ENCODE assay signal across 11 cellular contexts in the genomic region with DNA sequence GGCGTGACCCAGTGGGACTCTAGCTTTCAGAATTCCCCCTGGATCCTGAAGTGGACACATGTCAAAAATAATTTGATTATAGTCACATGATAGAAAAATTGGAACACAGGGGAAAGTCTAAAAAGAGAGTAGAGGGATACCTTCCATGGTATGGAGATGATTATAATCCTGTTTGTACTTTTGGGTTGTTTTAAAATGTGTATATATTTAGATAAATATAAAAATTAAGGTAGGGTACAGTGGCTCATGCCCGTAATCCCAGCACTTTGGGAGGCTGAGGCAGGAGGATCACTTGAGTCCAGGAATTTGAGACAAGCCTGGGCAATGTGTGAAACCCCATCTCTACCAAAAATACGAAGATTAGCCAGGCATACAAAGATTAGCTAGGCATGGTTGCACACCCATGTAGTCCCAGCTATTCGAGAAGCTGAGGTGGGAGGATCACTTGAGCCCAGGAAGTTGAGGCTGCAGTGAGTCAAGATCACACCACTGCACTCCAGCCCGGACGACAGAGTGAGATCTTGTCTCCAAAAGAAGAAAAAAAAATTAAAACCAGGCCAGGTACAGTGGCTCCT. TPM values are rescaled to one million over a fixed set of nuclear protein-coding genes. Genes with fewer than 3 reads are reported as not detected.
A peak's percentile ranks its signal among the peaks of the same experiment; 100 is the strongest.
DNase-seq lines count a peak whose midpoint lies in the region; ATAC-seq lines count a peak whose summit lies in the region.
"Had no signal": no experiment of that assay in that cellular context is flagged by ENCODE, and none has a peak within 500 bp of the region (broad histone marks: within the 10 kb centered on the region; RNA-seq: fewer than 3 reads in every experiment).

No MANE protein-coding gene starts in this region.

- peaks cover 0 to 22% (median 0%) of the 10 kb centered on the region in 11 experiments; a peak in 6 of 22 replicates for H4K20me1 ChIP-seq in BLaER1 treated with 17β-estradiol and CSF1 and Interleukin-3, amounts not matched to agents 10 nM and 100 nM

- H3K27ac ChIP-seq in BLaER1 treated with 17β-estradiol and CSF1 and Interleukin-3, amounts not matched to agents 10 nM and 100 nM = peak overlapping the region in 4 of 11 experiments; percentile 21 to 54 (median 48); a peak in 6 of 22 replicates
- H3K27ac ChIP-seq: psoas muscle had no signal

- no peaks in the 10 kb centered on the region for H3K36me3 Mint-ChIP-seq in IgD-negative memory B cell
- no peaks in the 10 kb centered on the region for H3K36me3 Mint-ChIP-seq in dendritic cell treated with granulocyte-macrophage colony-stimulating factor and Interleukin-4, amounts not matched to agents 40 ng/mL and 50 ng/mL, for 4 days (ENCODE audit: low read depth)
- H3K36me3 Mint-ChIP-seq in activated T-helper 17 cell treated with anti-CD3 and anti-CD28 coated beads, Interleukin-2, amount 50 U/mL, for 72 hours (ENCODE audit: low read depth) = no peaks in the 10 kb centered on the region

- H3K27ac Mint-ChIP-seq in IgD-negative memory B cell = peak overlapping the region in 1 of 3 donors; percentile 95
- peak overlapping the region; percentile 58 for H3K27ac Mint-ChIP-seq in dendritic cell treated with granulocyte-macrophage colony-stimulating factor and Interleukin-4, amounts not matched to agents 40 ng/mL and 50 ng/mL, for 4 days
- no peak overlapping the region for H3K27ac Mint-ChIP-seq in activated T-helper 17 cell treated with anti-CD3 and anti-CD28 coated beads, Interleukin-2, amount 50 U/mL, for 72 hours

- peak; percentile 46 for ATAC-seq in GM19463 (IDR thresholded peaks at IDR 0.05; ENCODE audit: unreplicated experiment)
- ATAC-seq in activated T-helper 17 cell treated with anti-CD3 and anti-CD28 coated beads, Interleukin-2, amount 50 U/mL, for 72 hours (replicated peaks) = no peak
- ATAC-seq: psoas muscle had no signal

- DNase-seq in NCI-H1694 (lab: John Stamatoyannopoulos, UW) (no peak), NK-92 (lab: John Stamatoyannopoulos, UW; ENCODE audit: unreplicated experiment) (no peak)
- no peak for DNase-seq in stimulated activated CD8-positive, alpha-beta memory T cell treated with anti-CD3 and anti-CD28 coated beads, Interleukin-4, amount 100 ng/mL, for 48 hours
- DNase-seq: activated CD4-positive, CD25-positive, alpha-beta regulatory T cell had no signal

- intact Hi-C loops in dendritic cell treated with granulocyte-macrophage colony-stimulating factor and Interleukin-4, amounts not matched to agents 40 ng/mL and 50 ng/mL, for 4 days (cut with micrococcal nuclease) = no loop called here

- peaks cover 16% of the 10 kb centered on the region for H3K27me3 Mint-ChIP-seq in IgD-negative memory B cell
- peaks cover 18% of the 10 kb centered on the region for H3K27me3 Mint-ChIP-seq in dendritic cell treated with granulocyte-macrophage colony-stimulating factor and Interleukin-4, amounts not matched to agents 40 ng/mL and 50 ng/mL, for 4 days
- peaks cover 13% of the 10 kb centered on the region for H3K27me3 Mint-ChIP-seq in activated T-helper 17 cell treated with anti-CD3 and anti-CD28 coated beads, Interleukin-2, amount 50 U/mL, for 72 hours

- H3K9ac ChIP-seq in BLaER1 treated with 17β-estradiol and CSF1 and Interleukin-3, amounts not matched to agents 10 nM and 100 nM = peak overlapping the region in 3 of 11 experiments; percentile 34 to 46 (median 36); a peak in 4 of 22 replicates

- peaks cover 26 to 30% (median 28%) of the 10 kb centered on the region in 3 donors for H3K4me1 Mint-ChIP-seq in IgD-negative memory B cell
- peaks cover 47% of the 10 kb centered on the region for H3K4me1 Mint-ChIP-seq in dendritic cell treated with granulocyte-macrophage colony-stimulating factor and Interleukin-4, amounts not matched to agents 40 ng/mL and 50 ng/mL, for 4 days (ENCODE audit: low read depth)
- peaks cover 21% of the 10 kb centered on the region for H3K4me1 Mint-ChIP-seq in activated T-helper 17 cell treated with anti-CD3 and anti-CD28 coated beads, Interleukin-2, amount 50 U/mL, for 72 hours

- H3K9me3 ChIP-seq in BLaER1 treated with 17β-estradiol and CSF1 and Interleukin-3, amounts not matched to agents 10 nM and 100 nM (replicated peaks in 1 of 11) = no peaks in the 10 kb centered on the region
- H3K9me3 ChIP-seq: psoas muscle had no signal

- no peaks in the 10 kb centered on the region for H3K9me3 Mint-ChIP-seq in IgD-negative memory B cell
- no peaks in the 10 kb centered on the region for H3K9me3 Mint-ChIP-seq in dendritic cell treated with granulocyte-macrophage colony-stimulating factor and Interleukin-4, amounts not matched to agents 40 ng/mL and 50 ng/mL, for 4 days
- no peaks in the 10 kb centered on the region for H3K9me3 Mint-ChIP-seq in activated T-helper 17 cell treated with anti-CD3 and anti-CD28 coated beads, Interleukin-2, amount 50 U/mL, for 72 hours

- H3K4me2 ChIP-seq in BLaER1 treated with 17β-estradiol and CSF1 and Interleukin-3, amounts not matched to agents 10 nM and 100 nM = peak overlapping the region; percentile 73 to 98 (median 92)

- no peaks in the 10 kb centered on the region for H3K36me3 ChIP-seq in BLaER1 treated with 17β-estradiol and CSF1 and Interleukin-3, amounts not matched to agents 10 nM and 100 nM

- H3K4me3 Mint-ChIP-seq in IgD-negative memory B cell = peak overlapping the region in 3 of 4 donors; percentile 34 to 87 (median 72)
- H3K4me3 Mint-ChIP-seq in dendritic cell treated with granulocyte-macrophage colony-stimulating factor and Interleukin-4, amounts not matched to agents 40 ng/mL and 50 ng/mL, for 4 days = no peak overlapping the region
- H3K4me3 Mint-ChIP-seq in activated T-helper 17 cell treated with anti-CD3 and anti-CD28 coated beads, Interleukin-2, amount 50 U/mL, for 72 hours = no peak overlapping the region
- H3K4me3 Mint-ChIP-seq: CD14-positive monocyte had no signal

- H3K4me1 ChIP-seq in BLaER1 treated with 17β-estradiol and CSF1 and Interleukin-3, amounts not matched to agents 10 nM and 100 nM = peaks cover 66 to 88% (median 85%) of the 10 kb centered on the region in 10 experiments
- H3K4me1 ChIP-seq: psoas muscle had no signal

- H3K27me3 ChIP-seq in BLaER1 treated with 17β-estradiol and CSF1 and Interleukin-3, amounts not matched to agents 10 nM and 100 nM = peaks cover 13 to 46% (median 43%) of the 10 kb centered on the region in 11 experiments; a peak in 21 of 22 replicates

- H3K4me3 ChIP-seq in BLaER1 treated with 17β-estradiol and CSF1 and Interleukin-3, amounts not matched to agents 10 nM and 100 nM = peak overlapping the region in 3 of 10 experiments; percentile 57 to 62 (median 61); a peak in 4 of 20 replicates
- H3K4me3 ChIP-seq: psoas muscle had no signal

RNA-seq across cellular contexts. Expression of a gene that starts 11.1 kb away (rescaled TPM):
- 0.55 TPM for polyA plus RNA-seq in IgD-negative memory B cell
- total RNA-seq in activated T-helper 17 cell treated with anti-CD3 and anti-CD28 coated beads, Interleukin-2, amount 50 U/mL, for 72 hours = 1 to 10 TPM in 1 of 2 donors, under 1 TPM in 1; 0.19 to 1.1 TPM

Comparison
In these comparisons a context has a peak if more than half of its experiments do, and no peak if none do; other contexts are left out.
1. H3K4me3 Mint-ChIP-seq: peak in IgD-negative memory B cell (3 of 4); none in dendritic cell treated with granulocyte-macrophage colony-stimulating factor and Interleukin-4, amounts not matched to agents 40 ng/mL and 50 ng/mL, for 4 days (single experiment) and activated T-helper 17 cell treated with anti-CD3 and anti-CD28 coated beads, Interleukin-2, amount 50 U/mL, for 72 hours (single experiment).